ENCODE assay signal across 20 cellular contexts in the genomic region with DNA sequence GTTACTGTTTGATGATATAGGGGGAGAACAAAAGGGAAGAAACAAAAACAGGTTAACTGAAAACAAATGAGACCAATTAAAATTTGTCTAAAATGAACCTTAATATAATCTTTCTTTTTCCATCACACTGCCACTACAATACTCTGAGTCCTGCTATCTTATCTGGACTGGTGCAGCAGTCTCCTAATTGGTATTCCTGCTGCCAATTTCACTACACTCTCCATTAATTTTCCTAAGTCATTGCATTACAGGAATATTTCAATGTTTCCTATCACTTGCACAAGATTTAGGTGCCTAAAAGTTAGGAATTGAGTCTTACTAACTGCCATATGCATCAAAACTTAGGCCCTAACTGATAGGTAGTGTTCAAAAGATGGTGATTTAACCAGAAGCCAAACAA.
"Had no signal": no experiment of that assay in that cellular context is flagged by ENCODE, and none has a peak within 500 bp of the region (broad histone marks: within the 10 kb centered on the region; RNA-seq: fewer than 3 reads in every experiment).

No MANE protein-coding gene starts in this region.

- ATAC-seq: natural killer cell; psoas muscle; right lobe of liver; stimulated activated effector memory CD8-positive, alpha-beta T cell treated with anti-CD3 and anti-CD28 coated beads, Interleukin-12 subunit alpha, Interleukin-12 subunit beta, amount 100 ng/mL, for 72 hours; stimulated activated naive B cell treated with anti-CD40 and anti-IgM and Interleukin-4, amounts not matched to agents 10 μg/mL and 1 μg/mL and 100 μg/mL, for 72 hours had no signal

- DNase-seq: natural killer cell; occipital lobe; ovary; posterior cingulate gyrus; psoas muscle; right cardiac atrium; right lobe of liver; sigmoid colon; small intestine; stimulated activated CD4-positive, alpha-beta T cell treated with anti-CD3 and anti-CD28 coated beads, Interleukin-15, amount 100 ng/mL, for 24 hours; stimulated activated CD4-positive, alpha-beta T cell treated with anti-CD3 and anti-CD28 coated beads, Interleukin-2, amount 100 ng/mL, for 24 hours; stimulated activated CD4-positive, alpha-beta T cell treated with anti-CD3 and anti-CD28 coated beads, Interleukin-2, amount 100 ng/mL, for 48 hours; stimulated activated CD4-positive, alpha-beta T cell treated with anti-CD3 and anti-CD28 coated beads, Interleukin-4, amount 100 ng/mL, for 24 hours; stimulated activated naive B cell treated with anti-CD40 and anti-IgM and Interleukin-4, amounts not matched to agents 10 μg/mL and 1 μg/mL and 100 μg/mL, for 72 hours; stimulated activated naive CD4-positive, alpha-beta T cell treated with Interleukin-2 at 50 U/mL for 16 hours; stomach; thyroid gland; trophoblast cell; upper lobe of left lung had no signal
